21 cellular contexts compared by ENCODE assay signal in genomic region chr10:122780391-122780790, GRCh38.
DNase-seq lines count a peak whose midpoint lies in the region; ATAC-seq and TF ChIP-seq lines count a peak whose summit lies in the region.
"Had no signal": no experiment of that assay in that cellular context is flagged by ENCODE, and none has a peak within 500 bp of the region (broad histone marks: within the 10 kb centered on the region; RNA-seq: fewer than 3 reads in every experiment).

No MANE protein-coding gene starts in this region.

- H3K4me3 ChIP-seq in astrocyte of the spinal cord (ENCODE audit: low read depth, low read length): no peak overlapping the region
- H3K4me3 ChIP-seq: mucosa of descending colon, right atrium auricular region had no signal

- TF ChIP-seq CTCF in astrocyte of the spinal cord (IDR thresholded peaks at IDR 0.05; ENCODE audit: low read depth, low read length): no peak

- in situ Hi-C loops in astrocyte of the spinal cord (cut with HindIII; ENCODE audit: low sequenced_read_pairs): no loop called here

- no peak overlapping the region for H3K27ac Mint-ChIP-seq in activated T-helper 1 cell treated with anti-CD3 and anti-CD28 coated beads, Interleukin-12 subunit alpha, Interleukin-12 subunit beta, Interleukin-2, Interleukin-4 antibody, amounts not matched to agents 30 ng/mL and 10 ng/mL and 1 ng/mL, durations not matched to agents 14 hours and 24 hours and 36 hours
- H3K27ac Mint-ChIP-seq: activated CD4-positive, alpha-beta T cell treated with anti-CD3 and anti-CD28 coated beads, Interleukin-2, amount 10 ng/mL, durations not matched to agents 24 days and 14 days; CD4-positive, alpha-beta memory T cell; endodermal cell; type B pancreatic cell had no signal

- H3K36me3 Mint-ChIP-seq in activated T-helper 1 cell treated with anti-CD3 and anti-CD28 coated beads, Interleukin-12 subunit alpha, Interleukin-12 subunit beta, Interleukin-2, Interleukin-4 antibody, amounts not matched to agents 30 ng/mL and 10 ng/mL and 1 ng/mL, durations not matched to agents 14 hours and 24 hours and 36 hours (ENCODE audit: low read depth): no peaks in the 10 kb centered on the region
- H3K36me3 Mint-ChIP-seq: CD4-positive, alpha-beta memory T cell; type B pancreatic cell had no signal

- no peak for ATAC-seq in GM19035 (IDR thresholded peaks at IDR 0.05; ENCODE audit: unreplicated experiment)
- ATAC-seq: mucosa of descending colon had no signal

- DNase-seq in EH (ENCODE audit: low read depth) (peak; percentile 34), NCI-H226 (peak; percentile 12), astrocyte of the spinal cord (ENCODE audit: low read depth, low spot score) (peak; percentile 9), kidney tubule cell (ENCODE audit: low spot score) (peak; percentile 74), NCI-H2227 treated with DMSO at 0.1 percent for 48 hours (lab: John Stamatoyannopoulos, UW) (no peak), HEK293T (ENCODE audit: extremely low spot score) (no peak)
- DNase-seq in activated T-helper 1 cell treated with anti-CD3 and anti-CD28 coated beads, Interleukin-12 subunit alpha, Interleukin-12 subunit beta, Interleukin-2, Interleukin-4 antibody, amounts not matched to agents 30 ng/mL and 10 ng/mL and 1 ng/mL, durations not matched to agents 14 hours and 24 hours and 36 hours (ENCODE audit: low spot score): no peak
- DNase-seq: activated CD4-positive, alpha-beta T cell treated with anti-CD3 and anti-CD28 coated beads, Interleukin-2, amount 10 ng/mL, durations not matched to agents 24 days and 14 days; activated CD8-positive, alpha-beta memory T cell treated with anti-CD3 and anti-CD28 coated beads, Interleukin-2, amount 50 U/mL, for 48 hours; anterior cingulate cortex; CD4-positive, alpha-beta memory T cell; DMS53; endodermal cell; mucosa of descending colon; NCI-H1048; stimulated activated CD4-positive, alpha-beta T cell treated with anti-CD3 and anti-CD28 coated beads, Interleukin-15, amount 100 ng/mL, for 24 hours; stimulated activated naive CD4-positive, alpha-beta T cell; T-helper 9 cell had no signal

- no peaks in the 10 kb centered on the region for H3K27me3 Mint-ChIP-seq in activated T-helper 1 cell treated with anti-CD3 and anti-CD28 coated beads, Interleukin-12 subunit alpha, Interleukin-12 subunit beta, Interleukin-2, Interleukin-4 antibody, amounts not matched to agents 30 ng/mL and 10 ng/mL and 1 ng/mL, durations not matched to agents 14 hours and 24 hours and 36 hours (ENCODE audit: insufficient read depth)

- no peak overlapping the region for H3K4me3 Mint-ChIP-seq in activated T-helper 1 cell treated with anti-CD3 and anti-CD28 coated beads, Interleukin-12 subunit alpha, Interleukin-12 subunit beta, Interleukin-2, Interleukin-4 antibody, amounts not matched to agents 30 ng/mL and 10 ng/mL and 1 ng/mL, durations not matched to agents 14 hours and 24 hours and 36 hours
- H3K4me3 Mint-ChIP-seq: activated CD4-positive, alpha-beta T cell treated with anti-CD3 and anti-CD28 coated beads, Interleukin-2, amount 10 ng/mL, durations not matched to agents 24 days and 14 days; CD4-positive, alpha-beta memory T cell; endodermal cell; type B pancreatic cell had no signal

- CTCF ChIA-PET in HEK293T (lab: Yijun Ruan, JAX): no interaction called here

- POLR2A ChIA-PET in HEK293T (lab: Yijun Ruan, JAX): no interaction called here

- H3K4me1 Mint-ChIP-seq in activated T-helper 1 cell treated with anti-CD3 and anti-CD28 coated beads, Interleukin-12 subunit alpha, Interleukin-12 subunit beta, Interleukin-2, Interleukin-4 antibody, amounts not matched to agents 30 ng/mL and 10 ng/mL and 1 ng/mL, durations not matched to agents 14 hours and 24 hours and 36 hours (ENCODE audit: low read depth): no peaks in the 10 kb centered on the region
- H3K4me1 Mint-ChIP-seq: activated CD4-positive, alpha-beta T cell treated with anti-CD3 and anti-CD28 coated beads, Interleukin-2, amount 10 ng/mL, durations not matched to agents 24 days and 14 days had no signal

- H3K9me3 Mint-ChIP-seq in activated T-helper 1 cell treated with anti-CD3 and anti-CD28 coated beads, Interleukin-12 subunit alpha, Interleukin-12 subunit beta, Interleukin-2, Interleukin-4 antibody, amounts not matched to agents 30 ng/mL and 10 ng/mL and 1 ng/mL, durations not matched to agents 14 hours and 24 hours and 36 hours: no peaks in the 10 kb centered on the region
- H3K9me3 Mint-ChIP-seq: activated CD4-positive, alpha-beta T cell treated with anti-CD3 and anti-CD28 coated beads, Interleukin-2, amount 10 ng/mL, durations not matched to agents 24 days and 14 days; CD4-positive, alpha-beta memory T cell; endodermal cell; type B pancreatic cell had no signal

- intact Hi-C loops in activated T-helper 1 cell treated with anti-CD3 and anti-CD28 coated beads, Interleukin-12 subunit alpha, Interleukin-12 subunit beta, Interleukin-2, Interleukin-4 antibody, amounts not matched to agents 30 ng/mL and 10 ng/mL and 1 ng/mL, durations not matched to agents 14 hours and 24 hours and 36 hours (cut with micrococcal nuclease): no loop called here

TF ChIP-seq in HEK293T, 16 proteins besides CTCF, POLR2A, EP300 and RAD21:
- TF ChIP-seq BHLHE40 (IDR thresholded peaks at IDR 0.05; ENCODE audit: borderline replicate concordance): no peak
- TF ChIP-seq FOXA1 (IDR thresholded peaks at IDR 0.05): no peak
- no peak for TF ChIP-seq FOXM1 (IDR thresholded peaks at IDR 0.05; ENCODE audit: borderline replicate concordance)
- no peak for TF ChIP-seq NFRKB (IDR thresholded peaks at IDR 0.05)
- no peak for TF ChIP-seq ZNF384 (IDR thresholded peaks at IDR 0.05)
- no peak for TF ChIP-seq FOXK2 (IDR thresholded peaks at IDR 0.05)
- no peak for TF ChIP-seq ARNT (IDR thresholded peaks at IDR 0.05)
- no peak for TF ChIP-seq HDGF (IDR thresholded peaks at IDR 0.05; ENCODE audit: borderline replicate concordance)
- no peak for TF ChIP-seq LEF1 (IDR thresholded peaks at IDR 0.05; ENCODE audit: borderline replicate concordance)
- no peak for TF ChIP-seq ELF4 (IDR thresholded peaks at IDR 0.05)
- no peak for TF ChIP-seq L3MBTL2 (conservative IDR thresholded peaks at IDR 0.05)

Comparison
In these comparisons a context has a peak if more than half of its experiments do, and no peak if none do; other contexts are left out.
1. DNase-seq: peak in EH (single experiment), NCI-H226 (single experiment), astrocyte of the spinal cord (single experiment) and kidney tubule cell (single experiment); none in NCI-H2227 treated with DMSO at 0.1 percent for 48 hours (single experiment), activated T-helper 1 cell treated with anti-CD3 and anti-CD28 coated beads, Interleukin-12 subunit alpha, Interleukin-12 subunit beta, Interleukin-2, Interleukin-4 antibody, amounts not matched to agents 30 ng/mL and 10 ng/mL and 1 ng/mL, durations not matched to agents 14 hours and 24 hours and 36 hours (single experiment) and HEK293T (single experiment).